Comparison of ENCODE assay signal across 23 cellular contexts in the genomic region with DNA sequence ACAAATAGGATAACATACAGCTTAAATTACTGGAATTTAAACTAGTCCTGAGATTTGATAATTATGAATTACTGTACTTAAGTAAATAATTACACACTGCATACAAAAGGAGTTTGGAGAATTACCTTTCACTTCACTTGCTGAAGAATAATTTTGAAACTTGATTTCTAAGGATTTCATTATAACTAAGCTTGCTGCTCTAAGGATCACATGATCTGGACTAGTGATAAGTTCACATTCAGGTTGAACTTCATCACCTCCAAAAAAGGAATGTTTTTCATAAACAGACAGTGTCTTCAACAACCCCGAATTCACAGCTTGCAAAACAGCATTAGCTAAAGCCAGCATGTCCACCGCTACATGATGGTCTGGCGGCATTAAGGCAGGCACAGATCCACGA. TPM values are rescaled to one million over a fixed set of nuclear protein-coding genes. Genes with fewer than 3 reads are reported as not detected.
"Had no signal": no experiment of that assay in that cellular context is flagged by ENCODE, and none has a peak within 500 bp of the region (broad histone marks: within the 10 kb centered on the region; RNA-seq: fewer than 3 reads in every experiment).

No MANE protein-coding gene starts in this region.

- H3K4me3 ChIP-seq: coronary artery, mucosa of descending colon, ovary, psoas muscle, suprapubic skin had no signal

- ATAC-seq: left cardiac atrium; mucosa of descending colon; psoas muscle; right cardiac atrium; SK-N-SH treated with all-trans-retinoic acid at 6 μM for 48 hours; stimulated activated naive CD8-positive, alpha-beta T cell treated with anti-CD3 and anti-CD28 coated beads, Interleukin-15, amount 100 ng/mL, for 72 hours had no signal

- H3K27ac ChIP-seq: brain microvascular endothelial cell, coronary artery, ovary, psoas muscle, suprapubic skin, VCaP had no signal

- H3K36me3 ChIP-seq: ovary had no signal

- H3K27me3 ChIP-seq: brain microvascular endothelial cell, ovary, suprapubic skin had no signal

- H3K9me3 ChIP-seq: mucosa of descending colon, ovary, psoas muscle, suprapubic skin had no signal

- H3K27ac Mint-ChIP-seq: type B pancreatic cell had no signal

- H3K4me3 Mint-ChIP-seq: naive B cell; stimulated activated naive CD8-positive, alpha-beta T cell treated with anti-CD3 and anti-CD28 coated beads, Interleukin-15, amount 100 ng/mL, for 72 hours; type B pancreatic cell had no signal

- FAIRE-seq: endometrium, islet of Langerhans had no signal

- H3K9me3 Mint-ChIP-seq: naive B cell; stimulated activated naive CD8-positive, alpha-beta T cell treated with anti-CD3 and anti-CD28 coated beads, Interleukin-15, amount 100 ng/mL, for 72 hours; type B pancreatic cell had no signal

- DNase-seq: activated CD4-positive, CD25-positive, alpha-beta regulatory T cell treated with anti-CD3 and anti-CD28 coated beads, Interleukin-2, amount 50 U/mL, for 72 hours; aorta; brain microvascular endothelial cell; erythroblast; foreskin melanocyte; glutamatergic neuron; hippocampal formation; left cardiac atrium; mesenchymal stem cell; mucosa of descending colon; naive B cell; ovary; psoas muscle; stimulated activated CD4-positive, alpha-beta T cell treated with anti-CD3 and anti-CD28 coated beads, Interleukin-2, amount 100 ng/mL, for 24 hours; stimulated activated naive CD8-positive, alpha-beta T cell treated with anti-CD3 and anti-CD28 coated beads, Interleukin-15, amount 100 ng/mL, for 72 hours had no signal

- H3K27me3 Mint-ChIP-seq: naive B cell; stimulated activated naive CD8-positive, alpha-beta T cell treated with anti-CD3 and anti-CD28 coated beads, Interleukin-15, amount 100 ng/mL, for 72 hours; type B pancreatic cell had no signal

RNA-seq across cellular contexts. Expression of gene CERS3, which starts 44.8 kb away (rescaled TPM):
- total RNA-seq: aorta had no signal
- polyA plus RNA-seq: aorta had no signal
